Comparison of ENCODE assay signal across 7 cellular contexts in the genomic region with DNA sequence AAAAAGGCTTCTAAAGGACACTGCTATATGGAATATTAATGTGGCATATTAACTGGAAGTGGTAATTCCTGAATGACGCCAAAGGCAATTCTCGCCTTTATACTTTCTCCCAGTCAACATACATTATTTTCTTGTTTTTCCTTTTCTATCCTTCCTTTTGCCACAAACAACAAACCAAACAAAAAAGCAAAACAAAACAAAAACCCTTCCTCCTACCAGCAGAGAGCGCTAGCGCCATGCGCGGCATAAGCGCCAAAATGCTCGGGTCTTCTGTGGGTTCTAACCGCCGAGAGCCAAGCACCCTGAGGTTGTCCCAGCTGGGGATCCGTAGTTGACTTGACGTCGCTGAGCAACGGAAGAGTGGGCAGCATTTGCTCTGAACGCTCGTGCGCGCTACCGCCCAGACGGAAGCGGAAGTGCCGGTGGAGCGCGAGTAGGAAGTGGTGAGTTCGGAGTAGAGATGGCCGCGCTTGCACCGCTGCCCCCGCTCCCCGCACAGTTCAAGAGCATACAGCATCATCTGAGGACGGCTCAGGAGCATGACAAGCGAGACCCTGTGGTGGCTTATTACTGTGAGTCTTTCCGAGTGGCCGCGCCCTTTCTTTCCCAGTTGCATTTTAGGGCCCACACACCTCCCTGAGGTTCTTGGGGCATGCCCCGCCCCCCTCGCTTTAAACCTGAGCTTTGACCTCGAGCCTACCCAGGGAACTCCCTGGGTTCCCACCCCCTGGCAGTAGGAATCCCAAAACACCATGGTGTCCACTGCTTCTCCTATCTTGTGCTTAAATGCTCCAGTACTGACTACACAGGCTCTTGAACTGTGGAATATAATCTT. TPM values are rescaled to one million over a fixed set of nuclear protein-coding genes. Genes with fewer than 3 reads are reported as not detected.
DNase-seq lines count a peak whose midpoint lies in the region; ATAC-seq and TF ChIP-seq lines count a peak whose summit lies in the region.

A gene (minus strand): TSS at position 295 of the 835 bp plus-strand sequence. CDS start 58,464 bp downstream, outside the sequence.
A gene with protein sequence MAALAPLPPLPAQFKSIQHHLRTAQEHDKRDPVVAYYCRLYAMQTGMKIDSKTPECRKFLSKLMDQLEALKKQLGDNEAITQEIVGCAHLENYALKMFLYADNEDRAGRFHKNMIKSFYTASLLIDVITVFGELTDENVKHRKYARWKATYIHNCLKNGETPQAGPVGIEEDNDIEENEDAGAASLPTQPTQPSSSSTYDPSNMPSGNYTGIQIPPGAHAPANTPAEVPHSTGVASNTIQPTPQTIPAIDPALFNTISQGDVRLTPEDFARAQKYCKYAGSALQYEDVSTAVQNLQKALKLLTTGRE (plus strand): TSS at position 436 of the 835 bp plus-strand sequence. CDS start 25 bp downstream, at position 461.

- peaks cover 26% of the 10 kb centered on the region for H3K4me1 Mint-ChIP-seq in T-helper 2 cell treated with Interferon-gamma antibody and Interleukin-4, amounts not matched to agents 5 μg/mL and 100 μg/mL, for 36 hours (ENCODE audit: low read depth)

- peak within 1 kb of the TSS; percentile 87 for H3K27ac Mint-ChIP-seq in T-helper 2 cell treated with Interferon-gamma antibody and Interleukin-4, amounts not matched to agents 5 μg/mL and 100 μg/mL, for 36 hours

- ATAC-seq in GM18499 (IDR thresholded peaks at IDR 0.05; ENCODE audit: insufficient read depth, unreplicated experiment) (peak; percentile 94), HG02943 (IDR thresholded peaks at IDR 0.05; ENCODE audit: low read depth, unreplicated experiment) (peak; percentile 100)

- no peaks in the 10 kb centered on the region for H3K9me3 Mint-ChIP-seq in T-helper 2 cell treated with Interferon-gamma antibody and Interleukin-4, amounts not matched to agents 5 μg/mL and 100 μg/mL, for 36 hours

- no peaks in the 10 kb centered on the region for H3K27me3 Mint-ChIP-seq in T-helper 2 cell treated with Interferon-gamma antibody and Interleukin-4, amounts not matched to agents 5 μg/mL and 100 μg/mL, for 36 hours (ENCODE audit: low read depth)

- in situ Hi-C loops in astrocyte of the cerebellum (cut with HindIII; ENCODE audit: low sequenced_read_pairs), result loop anchor here (5.0 kb wide), 1 partner anchor 225 kb away; no protein-coding TSS in a partner anchor

- peak within 1 kb of the TSS; percentile 99 for H3K4me3 ChIP-seq in astrocyte of the cerebellum (ENCODE audit: low read depth, low read length)

- peak within 1 kb of the TSS; percentile 97 for H3K4me3 Mint-ChIP-seq in T-helper 2 cell treated with Interferon-gamma antibody and Interleukin-4, amounts not matched to agents 5 μg/mL and 100 μg/mL, for 36 hours

- H3K36me3 Mint-ChIP-seq in T-helper 2 cell treated with Interferon-gamma antibody and Interleukin-4, amounts not matched to agents 5 μg/mL and 100 μg/mL, for 36 hours (ENCODE audit: low read depth), result peaks cover 10% of the 10 kb centered on the region

- TF ChIP-seq CTCF in astrocyte of the cerebellum (IDR thresholded peaks at IDR 0.05; ENCODE audit: low read depth, low read length, missing control alignments), result peak; percentile 91

- peak; percentile 92 to 96 for DNase-seq in NCI-H187 (lab: John Stamatoyannopoulos, UW)
- peak; percentile 97 for DNase-seq in T-helper 2 cell treated with Interferon-gamma antibody and Interleukin-4, amounts not matched to agents 5 μg/mL and 100 μg/mL, for 36 hours (ENCODE audit: low spot score)
- DNase-seq in astrocyte of the cerebellum (ENCODE audit: low read depth), result peak; percentile 99
- DNase-seq in hepatic stellate cell (ENCODE audit: low spot score), result peak; percentile 82
- DNase-seq in renal cortical epithelial cell (ENCODE audit: low read depth), result peak; percentile 99

RNA-seq across cellular contexts. Expression of the first gene that starts in this region (rescaled TPM):
- 0.10 TPM in 1 of 2 replicates, not detected in the other for total RNA-seq in renal cortical epithelial cell

RNA-seq across cellular contexts. Expression of the second gene that starts in this region (rescaled TPM):
- 75.7 and 81.4 TPM in 2 replicates for total RNA-seq in renal cortical epithelial cell

Comparison
In these comparisons a context has a peak if more than half of its experiments do, and no peak if none do; other contexts are left out.
1. Peak in every context shown above with its lines: DNase-seq, ATAC-seq and H3K4me3 ChIP-seq.